21 cellular contexts compared by ENCODE assay signal in the genomic region with DNA sequence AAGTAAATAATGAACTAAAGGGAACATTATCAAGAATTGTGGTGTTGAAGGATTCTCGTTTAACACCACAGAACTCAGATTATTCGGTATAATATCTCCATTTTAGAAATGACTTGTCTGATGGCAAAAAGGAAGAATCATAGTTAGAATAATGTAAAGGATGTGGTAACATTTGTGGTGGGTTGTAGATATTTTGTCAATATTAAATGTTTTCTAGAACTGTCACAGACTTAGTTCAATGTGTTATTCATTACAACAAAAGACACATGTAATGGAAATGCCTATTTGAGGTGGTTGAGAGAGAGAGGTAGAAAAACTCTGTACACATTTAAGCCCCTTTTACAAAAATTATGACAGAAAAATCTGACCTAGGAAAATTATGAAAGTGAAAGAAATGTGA.
"Had no signal": no experiment of that assay in that cellular context is flagged by ENCODE, and none has a peak within 500 bp of the region (broad histone marks: within the 10 kb centered on the region; RNA-seq: fewer than 3 reads in every experiment).

No MANE protein-coding gene starts in this region.

- H3K27ac ChIP-seq: dorsolateral prefrontal cortex, gastrocnemius medialis, lower lobe of right lung, prostate gland, right atrium auricular region, testis, tibial artery had no signal

- ATAC-seq: gastrocnemius medialis; lower lobe of right lung; naive thymus-derived CD8-positive, alpha-beta T cell; sciatic nerve; stimulated activated memory B cell treated with anti-CD40 and anti-IgM and Interleukin-4, amounts not matched to agents 10 μg/mL and 1 μg/mL and 100 μg/mL, for 72 hours; stimulated activated naive CD8-positive, alpha-beta T cell treated with anti-CD3 and anti-CD28 coated beads, Interleukin-15, Interleukin-2, amounts not matched to agents 100 U/mL and 50 U/mL, for 24 hours had no signal

- H3K4me1 Mint-ChIP-seq: naive thymus-derived CD8-positive, alpha-beta T cell; nephron progenitor cell; stimulated activated memory B cell treated with anti-CD40 and anti-IgM and Interleukin-4, amounts not matched to agents 10 μg/mL and 1 μg/mL and 100 μg/mL, for 72 hours had no signal

- H3K27ac Mint-ChIP-seq: naive thymus-derived CD8-positive, alpha-beta T cell; nephron progenitor cell; stimulated activated memory B cell treated with anti-CD40 and anti-IgM and Interleukin-4, amounts not matched to agents 10 μg/mL and 1 μg/mL and 100 μg/mL, for 72 hours; type B pancreatic cell had no signal

- H3K4me1 ChIP-seq: gastrocnemius medialis, lower lobe of right lung, prostate gland, right atrium auricular region, testis, tibial artery had no signal

- H3K27me3 Mint-ChIP-seq: stimulated activated memory B cell treated with anti-CD40 and anti-IgM and Interleukin-4, amounts not matched to agents 10 μg/mL and 1 μg/mL and 100 μg/mL, for 72 hours; type B pancreatic cell had no signal

- H3K4me3 Mint-ChIP-seq: naive thymus-derived CD8-positive, alpha-beta T cell; nephron progenitor cell; stimulated activated memory B cell treated with anti-CD40 and anti-IgM and Interleukin-4, amounts not matched to agents 10 μg/mL and 1 μg/mL and 100 μg/mL, for 72 hours; type B pancreatic cell had no signal

- H3K36me3 ChIP-seq: gastrocnemius medialis, lower lobe of right lung, prostate gland, right atrium auricular region, tibial artery had no signal

- H3K4me3 ChIP-seq: dorsolateral prefrontal cortex, gastrocnemius medialis, lower lobe of right lung, prostate gland, right atrium auricular region, testis, tibial artery had no signal

- H3K36me3 Mint-ChIP-seq: stimulated activated memory B cell treated with anti-CD40 and anti-IgM and Interleukin-4, amounts not matched to agents 10 μg/mL and 1 μg/mL and 100 μg/mL, for 72 hours; type B pancreatic cell had no signal

- FAIRE-seq: keratinocyte had no signal

- H3K27me3 ChIP-seq: dorsolateral prefrontal cortex, gastrocnemius medialis, right atrium auricular region, testis, tibial artery had no signal

- DNase-seq: dorsolateral prefrontal cortex; effector CD4-positive, alpha-beta T cell; foreskin fibroblast; gastrocnemius medialis; head of caudate nucleus; left ventricle myocardium superior; lower lobe of right lung; naive thymus-derived CD8-positive, alpha-beta T cell; nephron progenitor cell; nucleus accumbens; stimulated activated CD4-positive, alpha-beta T cell treated with anti-CD3 and anti-CD28 coated beads, Interleukin-4, amount 100 ng/mL, for 4 hours; stimulated activated naive CD8-positive, alpha-beta T cell treated with anti-CD3 and anti-CD28 coated beads, Interleukin-15, Interleukin-2, amounts not matched to agents 100 U/mL and 50 U/mL, for 24 hours; substantia nigra; testis; tibial artery had no signal

- H3K9me3 ChIP-seq: gastrocnemius medialis, lower lobe of right lung, prostate gland, right atrium auricular region, testis, tibial artery had no signal

- H3K9me3 Mint-ChIP-seq: nephron progenitor cell; stimulated activated memory B cell treated with anti-CD40 and anti-IgM and Interleukin-4, amounts not matched to agents 10 μg/mL and 1 μg/mL and 100 μg/mL, for 72 hours; type B pancreatic cell had no signal
